ENCODE assay signal across 14 cellular contexts in the genomic region with DNA sequence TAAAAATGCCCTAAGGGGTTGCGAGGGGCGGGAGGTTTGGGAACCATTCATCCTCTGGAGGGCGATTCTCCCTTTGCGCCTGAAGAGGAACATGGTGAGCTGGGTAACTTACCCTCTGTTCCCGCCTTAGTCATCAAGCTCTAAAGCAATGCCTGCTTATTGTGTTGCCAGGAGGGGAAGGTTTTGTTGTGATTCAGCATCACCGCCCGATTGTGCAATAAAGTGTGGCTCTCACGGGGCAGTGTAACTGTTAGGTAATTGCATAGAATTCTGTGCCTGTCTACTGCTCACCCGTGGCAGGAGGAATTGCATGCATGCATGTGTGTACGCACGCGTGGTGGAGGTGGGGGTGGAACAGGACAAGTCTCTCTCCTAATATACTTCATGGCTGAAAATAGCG.
DNase-seq lines count a peak whose midpoint lies in the region; ATAC-seq and TF ChIP-seq lines count a peak whose summit lies in the region.
"Had no signal": no experiment of that assay in that cellular context is flagged by ENCODE, and none has a peak within 500 bp of the region (broad histone marks: within the 10 kb centered on the region; RNA-seq: fewer than 3 reads in every experiment).

No MANE protein-coding gene starts in this region.

- H3K9me3 Mint-ChIP-seq in natural killer cell treated with Interleukin-12 subunit alpha and Interleukin-12 subunit beta and Interleukin-15 and Interleukin-18, amount 100 ng/mL, for 72 hours, result no peaks in the 10 kb centered on the region
- H3K9me3 Mint-ChIP-seq in natural killer cell, result no peaks in the 10 kb centered on the region
- H3K9me3 Mint-ChIP-seq in activated T-cell treated with anti-CD3 and anti-CD28 coated beads, Interleukin-2, amount 50 U/mL, for 24 hours, result no peaks in the 10 kb centered on the region

- H3K4me1 ChIP-seq in spleen, result peaks cover 0 to 6% (median 4%) of the 10 kb centered on the region in 6 donors

- peaks cover 0 to 5% of the 10 kb centered on the region in 2 donors for H3K4me1 Mint-ChIP-seq in natural killer cell treated with Interleukin-12 subunit alpha and Interleukin-12 subunit beta and Interleukin-15 and Interleukin-18, amount 100 ng/mL, for 72 hours (ENCODE audit: low read depth in 2 of 2)
- peaks cover 0 to 5% of the 10 kb centered on the region in 2 donors for H3K4me1 Mint-ChIP-seq in natural killer cell
- no peaks in the 10 kb centered on the region for H3K4me1 Mint-ChIP-seq in activated T-cell treated with anti-CD3 and anti-CD28 coated beads, Interleukin-2, amount 50 U/mL, for 24 hours (ENCODE audit: low read depth)
- H3K4me1 Mint-ChIP-seq: B cell had no signal

- peak overlapping the region in 1 of 8 donors; percentile 28 for H3K27ac ChIP-seq in spleen
- H3K27ac ChIP-seq: cardiac muscle cell, tibial nerve had no signal

- ATAC-seq in natural killer cell treated with Interleukin-12 subunit alpha and Interleukin-12 subunit beta and Interleukin-15 and Interleukin-18, amount 100 ng/mL, for 72 hours, result peak; percentile 17 to 58
- ATAC-seq in natural killer cell, result no peak
- ATAC-seq: GM12878 had no signal

- H3K36me3 ChIP-seq in spleen, result no peaks in the 10 kb centered on the region
- H3K36me3 ChIP-seq: cardiac muscle cell, tibial nerve had no signal

- peaks cover 0 to 2% of the 10 kb centered on the region in 2 donors for H3K27me3 Mint-ChIP-seq in natural killer cell treated with Interleukin-12 subunit alpha and Interleukin-12 subunit beta and Interleukin-15 and Interleukin-18, amount 100 ng/mL, for 72 hours
- no peaks in the 10 kb centered on the region for H3K27me3 Mint-ChIP-seq in natural killer cell (ENCODE audit: low read depth in 2 of 2)
- H3K27me3 Mint-ChIP-seq in activated T-cell treated with anti-CD3 and anti-CD28 coated beads, Interleukin-2, amount 50 U/mL, for 24 hours, result no peaks in the 10 kb centered on the region
- H3K27me3 Mint-ChIP-seq: B cell had no signal

- H3K9me3 ChIP-seq in spleen, result peaks cover 0 to 9% (median 1%) of the 10 kb centered on the region in 8 donors
- H3K9me3 ChIP-seq: tibial nerve had no signal

- H3K27me3 ChIP-seq in spleen (replicated peaks in 1 of 7), result no peaks in the 10 kb centered on the region
- H3K27me3 ChIP-seq: cardiac muscle cell, tibial nerve had no signal

- no peak overlapping the region for H3K4me3 Mint-ChIP-seq in natural killer cell treated with Interleukin-12 subunit alpha and Interleukin-12 subunit beta and Interleukin-15 and Interleukin-18, amount 100 ng/mL, for 72 hours
- no peak overlapping the region for H3K4me3 Mint-ChIP-seq in natural killer cell
- no peak overlapping the region for H3K4me3 Mint-ChIP-seq in activated T-cell treated with anti-CD3 and anti-CD28 coated beads, Interleukin-2, amount 50 U/mL, for 24 hours
- H3K4me3 Mint-ChIP-seq: B cell had no signal

- WGBS in spleen, 5 donors, result 67 to 87% (median 80%) methylated on average over 13 of the region's 13 CpGs

- H3K4me3 ChIP-seq in foreskin fibroblast (ENCODE audit: low read depth in 1 of 2, low read length in 2 of 2) (no peak overlapping the region), spleen (no peak overlapping the region)
- H3K4me3 ChIP-seq: cardiac muscle cell, GM12878, tibial nerve had no signal

- H3K27ac Mint-ChIP-seq in natural killer cell treated with Interleukin-12 subunit alpha and Interleukin-12 subunit beta and Interleukin-15 and Interleukin-18, amount 100 ng/mL, for 72 hours, result no peak overlapping the region
- H3K27ac Mint-ChIP-seq in natural killer cell, result peak overlapping the region in 1 of 2 donors; percentile 77
- no peak overlapping the region for H3K27ac Mint-ChIP-seq in activated T-cell treated with anti-CD3 and anti-CD28 coated beads, Interleukin-2, amount 50 U/mL, for 24 hours
- H3K27ac Mint-ChIP-seq: B cell had no signal

- no peak for TF ChIP-seq POLR2A in spleen (IDR thresholded peaks at IDR 0.05)

- TF ChIP-seq CTCF in natural killer cell (IDR thresholded peaks at IDR 0.05) (no peak), foreskin fibroblast (IDR thresholded peaks at IDR 0.05; ENCODE audit: low read depth, low read length) (no peak), spleen (IDR thresholded peaks at IDR 0.05 in 8 of 11, conservative IDR thresholded peaks at IDR 0.05 in 3 of 11) (peak in 1 of 11 experiments; percentile 14)

- H3K36me3 Mint-ChIP-seq in natural killer cell treated with Interleukin-12 subunit alpha and Interleukin-12 subunit beta and Interleukin-15 and Interleukin-18, amount 100 ng/mL, for 72 hours, result no peaks in the 10 kb centered on the region
- no peaks in the 10 kb centered on the region for H3K36me3 Mint-ChIP-seq in natural killer cell
- no peaks in the 10 kb centered on the region for H3K36me3 Mint-ChIP-seq in activated T-cell treated with anti-CD3 and anti-CD28 coated beads, Interleukin-2, amount 50 U/mL, for 24 hours (ENCODE audit: low read depth)

- DNase-seq in natural killer cell treated with Interleukin-12 subunit alpha and Interleukin-12 subunit beta and Interleukin-15 and Interleukin-18, amount 100 ng/mL, for 72 hours (ENCODE audit: low spot score), result no peak
- no peak for DNase-seq in natural killer cell
- peak; percentile 92 for DNase-seq in SKM-1 (lab: John Stamatoyannopoulos, UW; ENCODE audit: unreplicated experiment)
- peak; percentile 69 to 87 for DNase-seq in foreskin fibroblast
- no peak for DNase-seq in spleen
- DNase-seq in SHP77 treated with DMSO at 0.1 percent for 48 hours (lab: John Stamatoyannopoulos, UW), result no peak
- no peak for DNase-seq in DMS114 treated with DMSO at 0.1 percent for 48 hours (lab: John Stamatoyannopoulos, UW; ENCODE audit: unreplicated experiment)
- DNase-seq in activated T-cell treated with anti-CD3 and anti-CD28 coated beads, Interleukin-2, amount 50 U/mL, for 24 hours, result no peak
- DNase-seq: NCI-H2029 treated with DMSO at 0.1 percent for 48 hours; stimulated activated CD4-positive, alpha-beta T cell treated with anti-CD3 and anti-CD28 coated beads, Interleukin-4, amount 100 ng/mL, for 4 hours had no signal

- intact Hi-C loops in natural killer cell (cut with micrococcal nuclease), result no loop called here
- intact Hi-C loops in spleen (cut with DNase I; ENCODE audit: low total_unique reads), result no loop called here

Comparison
In these comparisons a context has a peak if more than half of its experiments do, and no peak if none do; other contexts are left out.
1. ATAC-seq: peak in natural killer cell treated with Interleukin-12 subunit alpha and Interleukin-12 subunit beta and Interleukin-15 and Interleukin-18, amount 100 ng/mL, for 72 hours (2 of 2); none in natural killer cell (0 of 3).
2. DNase-seq: peak in SKM-1 (single experiment) and foreskin fibroblast (2 of 2); none in natural killer cell treated with Interleukin-12 subunit alpha and Interleukin-12 subunit beta and Interleukin-15 and Interleukin-18, amount 100 ng/mL, for 72 hours (single experiment), natural killer cell (single experiment), spleen (single experiment), SHP77 treated with DMSO at 0.1 percent for 48 hours (single experiment), DMS114 treated with DMSO at 0.1 percent for 48 hours (single experiment) and activated T-cell treated with anti-CD3 and anti-CD28 coated beads, Interleukin-2, amount 50 U/mL, for 24 hours (single experiment).